In genomic region chr2:111965062-111965461, GRCh38 we compare ENCODE assay signal across 7 cellular contexts.
"Had no signal": no experiment of that assay in that cellular context is flagged by ENCODE, and none has a peak within 500 bp of the region (broad histone marks: within the 10 kb centered on the region; RNA-seq: fewer than 3 reads in every experiment).

No MANE protein-coding gene starts in this region.

- H3K36me3 ChIP-seq: HAP-1 had no signal

- DNase-seq: GM23248, GOT3, H7, HFFc6, IMR-90 had no signal

- H2AFZ ChIP-seq: GM23248 had no signal

- H3K9ac ChIP-seq: GM23248 had no signal

- H3K4me3 ChIP-seq: GM23248, HAP-1 had no signal

- H3K27ac ChIP-seq: GM23248, HL-60 had no signal

- H3K9me3 ChIP-seq: HAP-1 had no signal
